In genomic region chr9:3240651-3241268, GRCh38 we compare ENCODE assay signal across 8 cellular contexts.
DNase-seq lines count a peak whose midpoint lies in the region; ATAC-seq, FAIRE-seq and TF ChIP-seq lines count a peak whose summit lies in the region.

No MANE protein-coding gene starts in this region.

- peak; percentile 70 for FAIRE-seq in HTR-8/SVneo (lab: Jason Lieb, UNC)

- no peaks in the 10 kb centered on the region for H3K9me2 ChIP-seq in DOHH2 (replicated peaks; ENCODE audit: control insufficient read depth, low read length)

- H3K27ac ChIP-seq in DOHH2 (ENCODE audit: low read depth, low read length) = no peak overlapping the region
- H3K27ac ChIP-seq in tibial artery = no peak overlapping the region

- intact Hi-C loops in tibial artery (cut with DNase I; ENCODE audit: low total_unique reads) = no loop called here

- H3K4me3 ChIP-seq in DOHH2 (ENCODE audit: low read length) = no peak overlapping the region
- H3K4me3 ChIP-seq in foreskin fibroblast (ENCODE audit: low read depth in 1 of 2, low read length in 2 of 2) = no peak overlapping the region
- H3K4me3 ChIP-seq in tibial artery = no peak overlapping the region

- H3K79me2 ChIP-seq in DOHH2 (ENCODE audit: control insufficient read depth, low read length) = no peaks in the 10 kb centered on the region

- no peaks in the 10 kb centered on the region for H3K27me3 ChIP-seq in DOHH2 (ENCODE audit: control insufficient read depth, low read length)
- no peaks in the 10 kb centered on the region for H3K27me3 ChIP-seq in tibial artery

- H3K9me3 ChIP-seq in DOHH2 (ENCODE audit: control insufficient read depth, insufficient read depth, low read length) (no peaks in the 10 kb centered on the region), tibial artery (no peaks in the 10 kb centered on the region)

- H3K4me2 ChIP-seq in DOHH2 (ENCODE audit: low read length) = no peak overlapping the region

- H3F3A ChIP-seq in DOHH2 (ENCODE audit: control insufficient read depth, insufficient read depth) = no peaks in the 10 kb centered on the region

- H3K4me1 ChIP-seq in DOHH2 (ENCODE audit: control insufficient read depth, low read length) (no peaks in the 10 kb centered on the region), tibial artery (no peaks in the 10 kb centered on the region)

- H3K36me3 ChIP-seq in DOHH2 (ENCODE audit: control insufficient read depth, low read length) = no peaks in the 10 kb centered on the region
- H3K36me3 ChIP-seq in tibial artery = peaks cover 0 to 4% (median 0%) of the 10 kb centered on the region in 3 donors

- ATAC-seq in GM21447 (IDR thresholded peaks at IDR 0.05; ENCODE audit: unreplicated experiment) (peak; percentile 82), omental fat pad (ENCODE audit: low FRiP score) (peak; percentile 64)

- TF ChIP-seq CTCF in DOHH2 (IDR thresholded peaks at IDR 0.05; ENCODE audit: low read depth, low read length, poor library complexity, severe bottlenecking) (peak; percentile 84), foreskin fibroblast (IDR thresholded peaks at IDR 0.05; ENCODE audit: low read depth, low read length) (peak; percentile 83), omental fat pad (IDR thresholded peaks at IDR 0.05) (peak in 2 of 3 donors; percentile 5 to 42), tibial artery (IDR thresholded peaks at IDR 0.05) (peak; percentile 46 to 49)

- no peaks in the 10 kb centered on the region for H4K20me1 ChIP-seq in DOHH2 (ENCODE audit: control insufficient read depth, insufficient read depth, low read depth, low read length)

- DNase-seq in HTR-8/SVneo (ENCODE audit: insufficient read length, low spot score) = peak; percentile 46
- peak; percentile 71 for DNase-seq in RKO (ENCODE audit: low spot score)
- peak; percentile 28 to 33 for DNase-seq in activated T-helper 1 cell treated with anti-CD3 and anti-CD28 coated beads, Interleukin-2, amount 50 U/mL, for 16 hours (ENCODE audit: low read depth in 1 of 2, low spot score in 1 of 2)
- peak; percentile 45 to 77 for DNase-seq in foreskin fibroblast
- DNase-seq in omental fat pad (ENCODE audit: low spot score) = peak; percentile 39
- DNase-seq in tibial artery = peak; percentile 63 to 66

Comparison
In these comparisons a context has a peak if more than half of its experiments do, and no peak if none do; other contexts are left out.
1. CTCF ChIP-seq: peak in every context shown above with its lines; median percentile 84 in DOHH2; 83 in foreskin fibroblast; 48 in tibial artery; 24 in omental fat pad.